In genomic region chrX:36869457-36869856, GRCh38 we compare ENCODE assay signal across 22 cellular contexts.
"Had no signal": no experiment of that assay in that cellular context is flagged by ENCODE, and none has a peak within 500 bp of the region (broad histone marks: within the 10 kb centered on the region; RNA-seq: fewer than 3 reads in every experiment).

No MANE protein-coding gene starts in this region.

- H3K27ac Mint-ChIP-seq: mesothelial cell of epicardium, naive B cell had no signal

- H3K36me3 Mint-ChIP-seq: mesothelial cell of epicardium, naive B cell had no signal

- ATAC-seq: foreskin keratinocyte, gastrocnemius medialis, heart right ventricle, left cardiac atrium, mucosa of descending colon had no signal

- H3K4me3 Mint-ChIP-seq: mesothelial cell of epicardium, naive B cell had no signal

- H3K4me1 Mint-ChIP-seq: mesothelial cell of epicardium, naive B cell had no signal

- FAIRE-seq: endothelial cell of umbilical vein, islet of Langerhans, keratinocyte had no signal

- DNase-seq: dermis blood vessel endothelial cell; dorsolateral prefrontal cortex; effector CD4-positive, alpha-beta T cell; effector memory CD4-positive, alpha-beta T cell; foreskin keratinocyte; gastrocnemius medialis; glutamatergic neuron; head of caudate nucleus; heart right ventricle; hippocampal formation; left cardiac atrium; left ventricle myocardium inferior; lower lobe of right lung; mesenchymal stem cell; mucosa of descending colon; naive B cell had no signal

- H3K4me3 ChIP-seq: coronary artery, dorsolateral prefrontal cortex, esophagus muscularis mucosa, gastrocnemius medialis, heart right ventricle, left ventricle myocardium inferior, lower lobe of right lung, mucosa of descending colon had no signal

- H3K4me1 ChIP-seq: esophagus muscularis mucosa, foreskin keratinocyte, gastrocnemius medialis, heart right ventricle, left ventricle myocardium inferior, lower lobe of right lung had no signal

- H3K9me3 ChIP-seq: esophagus muscularis mucosa, gastrocnemius medialis, heart right ventricle, left ventricle myocardium inferior, lower lobe of right lung, mucosa of descending colon had no signal

- H3K27ac ChIP-seq: coronary artery, dorsolateral prefrontal cortex, esophagus muscularis mucosa, foreskin keratinocyte, gastrocnemius medialis, heart right ventricle, left ventricle myocardium inferior, lower lobe of right lung had no signal

- H3K27me3 ChIP-seq: esophagus muscularis mucosa, foreskin keratinocyte, gastrocnemius medialis had no signal

- H3K36me3 ChIP-seq: esophagus muscularis mucosa, gastrocnemius medialis, heart right ventricle, left ventricle myocardium inferior, lower lobe of right lung had no signal
